In genomic region chr4:145482209-145483021, GRCh38 we compare ENCODE assay signal across 1 cellular context.
TF ChIP-seq lines count a peak whose summit lies in the region.

No MANE protein-coding gene starts in this region.

TF ChIP-seq in K562, 482 proteins besides CTCF, POLR2A, EP300 and RAD21 (continued from another document):
- no peak for TF ChIP-seq ETV6 (IDR thresholded peaks at IDR 0.05; ENCODE audit: borderline replicate concordance in 1 of 2, low read depth in 2 of 2, low read length in 1 of 2)
- TF ChIP-seq ETV6 (CRISPR knock-in tag; IDR thresholded peaks at IDR 0.05; ENCODE audit: borderline replicate concordance): no peak
- TF ChIP-seq MCM2 (IDR thresholded peaks at IDR 0.05; ENCODE audit: low read depth): no peak
- 0 out of 2 replicates have a peak, but pooled peaks have one; percentile 25 for TF ChIP-seq CEBPG (CRISPR knock-in tag; IDR thresholded peaks at IDR 0.05)
- TF ChIP-seq CEBPG (tag; conservative IDR thresholded peaks at IDR 0.05 in 1 of 2, IDR thresholded peaks at IDR 0.05 in 1 of 2): no peak
- peak; percentile 44; the same call in 1 of the 2 replicates for TF ChIP-seq ZFX (CRISPR knock-in tag; IDR thresholded peaks at IDR 0.05)
- no peak for TF ChIP-seq CLOCK (CRISPR knock-in tag; IDR thresholded peaks at IDR 0.05; ENCODE audit: borderline replicate concordance)
